In the genomic region with DNA sequence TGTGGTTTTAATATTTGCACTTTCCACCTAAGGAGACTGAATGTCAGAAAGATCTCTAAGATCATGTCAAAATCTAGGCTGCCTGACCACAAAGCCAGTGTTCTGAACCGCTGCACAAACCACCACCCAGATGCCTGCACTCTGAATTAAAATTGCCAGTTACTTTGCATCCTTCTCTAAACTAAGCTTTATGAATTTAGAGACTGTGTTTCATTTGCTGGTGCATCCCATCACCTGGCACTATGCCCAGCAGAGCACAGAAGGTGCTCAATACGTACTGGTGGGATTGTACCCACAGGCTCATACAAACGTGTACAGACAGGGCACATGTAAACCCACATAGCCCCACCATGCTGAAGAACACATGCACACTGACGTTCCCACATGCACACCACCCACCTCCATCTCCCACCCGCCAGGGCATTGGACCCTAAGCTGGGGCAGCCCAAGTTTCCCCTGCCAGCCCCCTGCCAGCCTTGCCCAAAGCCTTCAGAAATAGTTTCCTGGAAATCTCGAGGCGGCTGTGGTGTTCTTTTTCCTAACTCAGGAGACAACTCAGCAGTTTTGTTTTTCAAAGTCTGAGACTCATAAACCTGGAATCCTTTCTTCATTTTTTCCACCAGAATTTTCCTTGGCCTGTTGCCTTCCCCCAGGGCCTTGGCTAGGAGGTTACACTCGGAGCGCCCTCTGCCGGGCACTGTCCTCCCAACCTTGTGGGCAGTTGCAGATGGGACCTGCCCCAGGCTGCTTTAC, we compare ENCODE assay signal across 8 cellular contexts. TPM values are rescaled to one million over a fixed set of nuclear protein-coding genes. Genes with fewer than 3 reads are reported as not detected.
A peak's percentile ranks its signal among the peaks of the same experiment; 100 is the strongest.
DNase-seq lines count a peak whose midpoint lies in the region; ATAC-seq, FAIRE-seq and TF ChIP-seq lines count a peak whose summit lies in the region.

No MANE protein-coding gene starts in this region.

- 19 to 28% methylated on average over 10 of the region's 10 CpGs for WGBS in heart right ventricle, 2 donors
- 6% methylated on average over 10 of the region's 10 CpGs for WGBS in urinary bladder

- ATAC-seq in heart right ventricle = peak; percentile 74 to 94 (median 86)

- FAIRE-seq in H54 (lab: Jason Lieb, UNC) = peak; percentile 90

- H3K27me3 ChIP-seq in heart right ventricle = no peaks in the 10 kb centered on the region

- DNase-seq in DMS114 treated with DMSO at 0.1 percent for 48 hours (lab: John Stamatoyannopoulos, UW; ENCODE audit: unreplicated experiment) (peak; percentile 47), H54 (ENCODE audit: insufficient read length, low spot score) (peak; percentile 98), NCI-H146 treated with DMSO at 0.1 percent for 48 hours (lab: John Stamatoyannopoulos, UW; ENCODE audit: unreplicated experiment) (peak; percentile 20), T-helper 1 cell (peak; percentile 73 to 87 (median 83)), amniotic epithelial cell (ENCODE audit: low read depth) (peak; percentile 92), heart right ventricle (peak; percentile 93 to 96), pulmonary artery endothelial cell (ENCODE audit: low read depth, low spot score) (peak; percentile 69)

- no peak for TF ChIP-seq POLR2A in H54 (IDR thresholded peaks at IDR 0.05; ENCODE audit: low read depth, low read length)

- intact Hi-C loops in heart right ventricle (cut with DNase I) = loop anchor here (1.0 to 10.0 kb wide), 12 partner anchors 41 to 181 kb away; partner anchors contain the start of genes PHF19 (in 5 of the 10) and FBXW2 (in 1 of the 10)

- TF ChIP-seq CTCF in heart right ventricle (IDR thresholded peaks at IDR 0.05) = peak; percentile 75 to 97 (median 94)

- peak overlapping the region in 1 of 10 donors; percentile 12 for H3K4me3 ChIP-seq in heart right ventricle
- no peak overlapping the region for H3K4me3 ChIP-seq in urinary bladder (ENCODE audit: low read depth, low read length)

- H3K9me3 ChIP-seq in heart right ventricle = no peaks in the 10 kb centered on the region

- peak overlapping the region; percentile 8 to 95 (median 65) for H3K27ac ChIP-seq in heart right ventricle
- peak overlapping the region; percentile 60 for H3K27ac ChIP-seq in urinary bladder (ENCODE audit: low read depth)

- H3K36me3 ChIP-seq in heart right ventricle (no peaks in the 10 kb centered on the region), urinary bladder (ENCODE audit: insufficient read depth) (no peaks in the 10 kb centered on the region)

- H3K4me1 ChIP-seq in heart right ventricle (peaks cover 13 to 63% (median 47%) of the 10 kb centered on the region in 9 donors), urinary bladder (ENCODE audit: insufficient read depth) (peaks cover 3% of the 10 kb centered on the region)

RNA-seq across cellular contexts. Expression of gene TRAF1, which starts 9.6 kb away (rescaled TPM):
- total RNA-seq in heart right ventricle = 1 to 10 TPM; 1.1 to 6.7 (median 1.9) TPM
- 1 to 10 TPM; 2.2 to 5.7 TPM for polyA plus RNA-seq in heart right ventricle
- 1.7 and 2.5 TPM in 2 replicates for total RNA-seq in pulmonary artery endothelial cell
- total RNA-seq in urinary bladder = 4.5 TPM
- polyA plus RNA-seq in urinary bladder = 5.3 TPM

RNA-seq across cellular contexts. Expression of gene PHF19, which starts 59.2 kb away (rescaled TPM):
- total RNA-seq in heart right ventricle = 10 to 100 TPM in 8 of 10 donors, 1 to 10 TPM in 2; 9.2 to 24.0 (median 13.4) TPM
- 10 to 100 TPM; 10.2 to 12.5 TPM for polyA plus RNA-seq in heart right ventricle
- 40.5 and 94.0 TPM in 2 replicates for total RNA-seq in pulmonary artery endothelial cell
- total RNA-seq in urinary bladder = 36.6 TPM
- polyA plus RNA-seq in urinary bladder = 44.6 TPM

Comparison
In these comparisons a context has a peak if more than half of its experiments do, and no peak if none do; other contexts are left out.
1. DNase-seq: peak in every context shown above with its lines; median percentile 98 in H54; 94 in heart right ventricle; 92 in amniotic epithelial cell; 83 in T-helper 1 cell; 69 in pulmonary artery endothelial cell; 47 in DMS114 treated with DMSO at 0.1 percent for 48 hours; 20 in NCI-H146 treated with DMSO at 0.1 percent for 48 hours.